Comparison of ENCODE assay signal across 1 cellular context in the genomic region with DNA sequence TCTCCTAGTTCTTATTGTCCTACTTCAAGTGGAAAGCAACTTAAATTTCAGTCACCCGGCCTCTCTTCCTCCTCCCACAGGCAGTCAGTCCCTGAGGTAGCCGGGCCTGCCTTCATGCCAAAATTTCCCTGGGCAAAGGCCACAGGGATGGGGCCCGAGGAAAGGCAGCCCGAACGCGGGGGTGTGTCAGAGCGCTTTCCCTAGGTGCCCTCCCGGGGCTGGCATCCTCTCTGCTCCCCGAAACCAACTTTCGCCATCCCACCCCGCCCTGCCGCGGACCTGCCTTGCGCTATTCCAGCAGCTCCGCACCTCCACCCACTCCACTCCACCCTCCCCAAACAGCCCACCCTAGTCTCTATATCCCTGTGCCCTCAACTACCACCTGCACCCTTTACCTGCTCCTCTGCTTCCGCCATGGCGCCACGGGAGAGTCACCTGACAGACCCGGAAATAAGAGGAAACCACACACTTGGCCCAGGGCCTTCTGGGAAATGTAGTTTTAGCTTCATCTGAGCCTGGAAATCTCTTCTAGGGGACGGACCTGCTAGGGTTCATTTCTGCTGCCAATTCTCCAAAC.
TF ChIP-seq lines count a peak whose summit lies in the region.

A gene (minus strand): TSS at position 433 of the 577 bp plus-strand sequence. CDS start 17 bp downstream, at position 416.

TF ChIP-seq in HEK293, 187 proteins besides CTCF, POLR2A, EP300 and RAD21 (continued from another document):
- TF ChIP-seq, protein P1, sequence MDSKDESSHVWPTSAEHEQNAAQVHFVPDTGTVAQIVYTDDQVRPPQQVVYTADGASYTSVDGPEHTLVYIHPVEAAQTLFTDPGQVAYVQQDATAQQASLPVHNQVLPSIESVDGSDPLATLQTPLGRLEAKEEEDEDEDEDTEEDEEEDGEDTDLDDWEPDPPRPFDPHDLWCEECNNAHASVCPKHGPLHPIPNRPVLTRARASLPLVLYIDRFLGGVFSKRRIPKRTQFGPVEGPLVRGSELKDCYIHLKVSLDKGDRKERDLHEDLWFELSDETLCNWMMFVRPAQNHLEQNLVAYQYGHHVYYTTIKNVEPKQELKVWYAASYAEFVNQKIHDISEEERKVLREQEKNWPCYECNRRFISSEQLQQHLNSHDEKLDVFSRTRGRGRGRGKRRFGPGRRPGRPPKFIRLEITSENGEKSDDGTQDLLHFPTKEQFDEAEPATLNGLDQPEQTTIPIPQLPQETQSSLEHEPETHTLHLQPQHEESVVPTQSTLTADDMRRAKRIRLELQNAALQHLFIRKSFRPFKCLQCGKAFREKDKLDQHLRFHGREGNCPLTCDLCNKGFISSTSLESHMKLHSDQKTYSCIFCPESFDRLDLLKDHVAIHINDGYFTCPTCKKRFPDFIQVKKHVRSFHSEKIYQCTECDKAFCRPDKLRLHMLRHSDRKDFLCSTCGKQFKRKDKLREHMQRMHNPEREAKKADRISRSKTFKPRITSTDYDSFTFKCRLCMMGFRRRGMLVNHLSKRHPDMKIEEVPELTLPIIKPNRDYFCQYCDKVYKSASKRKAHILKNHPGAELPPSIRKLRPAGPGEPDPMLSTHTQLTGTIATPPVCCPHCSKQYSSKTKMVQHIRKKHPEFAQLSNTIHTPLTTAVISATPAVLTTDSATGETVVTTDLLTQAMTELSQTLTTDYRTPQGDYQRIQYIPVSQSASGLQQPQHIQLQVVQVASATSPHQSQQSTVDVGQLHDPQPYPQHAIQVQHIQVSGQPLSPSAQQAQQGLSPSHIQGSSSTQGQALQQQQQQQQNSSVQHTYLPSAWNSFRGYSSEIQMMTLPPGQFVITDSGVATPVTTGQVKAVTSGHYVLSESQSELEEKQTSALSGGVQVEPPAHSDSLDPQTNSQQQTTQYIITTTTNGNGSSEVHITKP (tag by site-specific recombination; IDR thresholded peaks at IDR 0.05): peak; percentile 99
- TF ChIP-seq ZBTB1 (tag by site-specific recombination; IDR thresholded peaks at IDR 0.05): no peak
- TF ChIP-seq ZNF311 (tag by site-specific recombination; IDR thresholded peaks at IDR 0.05; ENCODE audit: borderline replicate concordance): no peak
- TF ChIP-seq, protein P2, sequence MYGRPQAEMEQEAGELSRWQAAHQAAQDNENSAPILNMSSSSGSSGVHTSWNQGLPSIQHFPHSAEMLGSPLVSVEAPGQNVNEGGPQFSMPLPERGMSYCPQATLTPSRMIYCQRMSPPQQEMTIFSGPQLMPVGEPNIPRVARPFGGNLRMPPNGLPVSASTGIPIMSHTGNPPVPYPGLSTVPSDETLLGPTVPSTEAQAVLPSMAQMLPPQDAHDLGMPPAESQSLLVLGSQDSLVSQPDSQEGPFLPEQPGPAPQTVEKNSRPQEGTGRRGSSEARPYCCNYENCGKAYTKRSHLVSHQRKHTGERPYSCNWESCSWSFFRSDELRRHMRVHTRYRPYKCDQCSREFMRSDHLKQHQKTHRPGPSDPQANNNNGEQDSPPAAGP (tag by site-specific recombination; IDR thresholded peaks at IDR 0.05): peak; percentile 67; the same call in 1 of the 2 replicates
- TF ChIP-seq ZFHX2 (tag by site-specific recombination; conservative IDR thresholded peaks at IDR 0.05): no peak; the same call in 1 of the 2 replicates
- TF ChIP-seq ZNF837 (tag by site-specific recombination; IDR thresholded peaks at IDR 0.05): no peak
TF ChIP-seq in HEK293: peak in this region for 33.
